ENCODE assay signal across 14 cellular contexts in genomic region chr19:18392417-18392816, GRCh38. TPM values are rescaled to one million over a fixed set of nuclear protein-coding genes. Genes with fewer than 3 reads are reported as not detected.
DNase-seq lines count a peak whose midpoint lies in the region; ATAC-seq, FAIRE-seq and TF ChIP-seq lines count a peak whose summit lies in the region.
"Had no signal": no experiment of that assay in that cellular context is flagged by ENCODE, and none has a peak within 500 bp of the region (broad histone marks: within the 10 kb centered on the region; RNA-seq: fewer than 3 reads in every experiment).

No MANE protein-coding gene starts in this region.

- no TSS peak for BruUV-seq in endothelial cell of umbilical vein (replicated peaks; lab: Mats Ljungman, UMichigan)

- peaks cover 0 to 90% (median 0%) of the 10 kb centered on the region in 11 experiments; a peak in 6 of 22 replicates for H3K36me3 ChIP-seq in BLaER1 treated with 17β-estradiol and CSF1 and Interleukin-3, amounts not matched to agents 10 nM and 100 nM
- peaks cover 0 to 9% of the 10 kb centered on the region in 2 experiments for H3K36me3 ChIP-seq in endothelial cell of umbilical vein (ENCODE audit: control insufficient read depth in 2 of 2, extremely low read depth in 1 of 2, insufficient read depth in 2 of 2, low read length in 2 of 2)
- H3K36me3 ChIP-seq in CD8-positive, alpha-beta memory T cell (ENCODE audit: insufficient read depth, low read length) = no peaks in the 10 kb centered on the region

- FAIRE-seq in endothelial cell of umbilical vein (lab: Jason Lieb, UNC) = peak; percentile 84

- no peak for TF ChIP-seq CTCF in endothelial cell of umbilical vein (IDR thresholded peaks at IDR 0.05; ENCODE audit: extremely low read depth in 1 of 2, insufficient read depth in 1 of 2, low read depth in 1 of 2, low read length in 2 of 2)
- TF ChIP-seq CTCF in omental fat pad (IDR thresholded peaks at IDR 0.05) = no peak

- peak overlapping the region in 6 of 11 experiments; percentile 10 to 86 (median 66); a peak in 10 of 22 replicates for H3K9ac ChIP-seq in BLaER1 treated with 17β-estradiol and CSF1 and Interleukin-3, amounts not matched to agents 10 nM and 100 nM
- H3K9ac ChIP-seq in endothelial cell of umbilical vein (replicated peaks; ENCODE audit: extremely low read depth, insufficient read depth, low read length) = no peak overlapping the region

- CTCF ChIA-PET in endothelial cell of umbilical vein (lab: Charles Lee) = interaction anchor here (0.5 to 9.4 kb wide), 7 partner anchors 9 to 113 kb away, joined by 3 to 115 read pairs (median 5); no protein-coding TSS in a partner anchor
- CTCF ChIA-PET in CD8-positive, alpha-beta memory T cell (lab: Charles Lee) = interaction anchor here (1.6 kb wide), 1 partner anchor 19 kb away, joined by 5 read pairs; no protein-coding TSS in a partner anchor

- no peak overlapping the region for H3K4me3 Mint-ChIP-seq in CD8-positive, alpha-beta memory T cell
- H3K4me3 Mint-ChIP-seq: activated T-helper 1 cell treated with anti-CD3 and anti-CD28 coated beads, Interleukin-12 subunit alpha, Interleukin-12 subunit beta, Interleukin-2, Interleukin-4 antibody, amounts not matched to agents 30 ng/mL and 10 ng/mL and 1 ng/mL, durations not matched to agents 14 hours and 24 hours and 36 hours had no signal

- intact Hi-C loops in endothelial cell of umbilical vein (cut with micrococcal nuclease) = no loop called here

- POLR2A ChIA-PET in endothelial cell of umbilical vein (lab: Charles Lee) = interaction anchor here (1.0 kb wide), 1 partner anchor 111 kb away, joined by 4 read pairs; the partner anchor contains the start of gene JUND
- POLR2A ChIA-PET in CD8-positive, alpha-beta memory T cell (lab: Charles Lee) = interaction anchor here (0.6 kb wide), 1 partner anchor 1213 kb away, joined by 3 read pairs; no protein-coding TSS in a partner anchor

- peaks cover 0 to 68% (median 0%) of the 10 kb centered on the region in 11 experiments; a peak in 5 of 22 replicates for H4K20me1 ChIP-seq in BLaER1 treated with 17β-estradiol and CSF1 and Interleukin-3, amounts not matched to agents 10 nM and 100 nM
- no peaks in the 10 kb centered on the region for H4K20me1 ChIP-seq in endothelial cell of umbilical vein (replicated peaks; ENCODE audit: control insufficient read depth, extremely low read depth, insufficient read depth, low read length)

- no peak for TF ChIP-seq POLR2A in endothelial cell of umbilical vein (IDR thresholded peaks at IDR 0.05; ENCODE audit: low read depth, low read length)

- H3K27ac Mint-ChIP-seq in CD8-positive, alpha-beta memory T cell = peak overlapping the region in 1 of 8 donors; percentile 70
- H3K27ac Mint-ChIP-seq: activated T-helper 1 cell treated with anti-CD3 and anti-CD28 coated beads, Interleukin-12 subunit alpha, Interleukin-12 subunit beta, Interleukin-2, Interleukin-4 antibody, amounts not matched to agents 30 ng/mL and 10 ng/mL and 1 ng/mL, durations not matched to agents 14 hours and 24 hours and 36 hours had no signal

- H2AFZ ChIP-seq in endothelial cell of umbilical vein (ENCODE audit: low read depth, low read length) = no peak overlapping the region

- H3K4me1 Mint-ChIP-seq in CD8-positive, alpha-beta memory T cell = peaks cover 3 to 14% (median 9%) of the 10 kb centered on the region in 3 donors

- peak overlapping the region; percentile 15 to 99 (median 66) for H3K4me2 ChIP-seq in BLaER1 treated with 17β-estradiol and CSF1 and Interleukin-3, amounts not matched to agents 10 nM and 100 nM
- no peak overlapping the region for H3K4me2 ChIP-seq in endothelial cell of umbilical vein (ENCODE audit: insufficient read depth, low read length)

- no peaks in the 10 kb centered on the region for H3K9me3 ChIP-seq in BLaER1 treated with 17β-estradiol and CSF1 and Interleukin-3, amounts not matched to agents 10 nM and 100 nM (replicated peaks in 1 of 11)
- no peaks in the 10 kb centered on the region for H3K9me3 ChIP-seq in endothelial cell of umbilical vein (replicated peaks; ENCODE audit: control insufficient read depth, insufficient read depth, low read length)
- no peaks in the 10 kb centered on the region for H3K9me3 ChIP-seq in CD8-positive, alpha-beta memory T cell (ENCODE audit: low read length)

- peaks cover 0 to 50% (median 26%) of the 10 kb centered on the region in 11 experiments; a peak in 17 of 22 replicates for H3K27me3 ChIP-seq in BLaER1 treated with 17β-estradiol and CSF1 and Interleukin-3, amounts not matched to agents 10 nM and 100 nM
- H3K27me3 ChIP-seq in endothelial cell of umbilical vein (ENCODE audit: control insufficient read depth in 2 of 2, insufficient read depth in 2 of 2, low read length in 2 of 2) = no peaks in the 10 kb centered on the region
- peaks cover 11% of the 10 kb centered on the region for H3K27me3 ChIP-seq in CD8-positive, alpha-beta memory T cell (ENCODE audit: insufficient read depth, low read length, poor library complexity, severe bottlenecking)

- peak overlapping the region in 4 of 10 experiments; percentile 25 to 97 (median 78); a peak in 7 of 20 replicates for H3K4me3 ChIP-seq in BLaER1 treated with 17β-estradiol and CSF1 and Interleukin-3, amounts not matched to agents 10 nM and 100 nM
- no peak overlapping the region for H3K4me3 ChIP-seq in endothelial cell of umbilical vein (replicated peaks in 1 of 3; ENCODE audit: insufficient read depth in 1 of 3, low read depth in 1 of 3, low read length in 3 of 3)
- no peak overlapping the region for H3K4me3 ChIP-seq in CD8-positive, alpha-beta memory T cell (ENCODE audit: low read length)

- H3K9me1 ChIP-seq in endothelial cell of umbilical vein (replicated peaks; ENCODE audit: control insufficient read depth, extremely low read depth, insufficient read depth, low read length) = no peaks in the 10 kb centered on the region

- no peaks in the 10 kb centered on the region for H3K9me3 Mint-ChIP-seq in CD8-positive, alpha-beta memory T cell
- H3K9me3 Mint-ChIP-seq: activated T-helper 1 cell treated with anti-CD3 and anti-CD28 coated beads, Interleukin-12 subunit alpha, Interleukin-12 subunit beta, Interleukin-2, Interleukin-4 antibody, amounts not matched to agents 30 ng/mL and 10 ng/mL and 1 ng/mL, durations not matched to agents 14 hours and 24 hours and 36 hours had no signal

- dilution Hi-C loops in endothelial cell of umbilical vein (cut with MboI; ENCODE audit: extremely low pct_ligation_motif_present, low sequenced_read_pairs) = no loop called here

- H3K27ac ChIP-seq in BLaER1 treated with 17β-estradiol and CSF1 and Interleukin-3, amounts not matched to agents 10 nM and 100 nM = peak overlapping the region in 6 of 11 experiments; percentile 40 to 85 (median 74); a peak in 12 of 22 replicates
- H3K27ac ChIP-seq in endothelial cell of umbilical vein (ENCODE audit: insufficient read depth, low read depth, low read length) = no peak overlapping the region
- H3K27ac ChIP-seq in CD8-positive, alpha-beta memory T cell (ENCODE audit: low read depth, low read length) = no peak overlapping the region

- peaks cover 14 to 22% of the 10 kb centered on the region in 2 donors for H3K27me3 Mint-ChIP-seq in CD8-positive, alpha-beta memory T cell

- peak; percentile 91 for DNase-seq in NOMO-1 treated with DMSO at 0.1 percent for 48 hours (lab: John Stamatoyannopoulos, UW; ENCODE audit: unreplicated experiment)
- DNase-seq in endothelial cell of umbilical vein (ENCODE audit: low read depth, low spot score) = peak; percentile 49
- peak; percentile 4 for DNase-seq in midbrain (lab: John Stamatoyannopoulos, UW)
- DNase-seq in CD8-positive, alpha-beta memory T cell = no peak
- DNase-seq in omental fat pad (ENCODE audit: low spot score) = no peak
- DNase-seq: activated CD4-positive, alpha-beta T cell treated with anti-CD3 and anti-CD28 coated beads for 1 hour; NCI-H1930; RPMI8226; stimulated activated CD4-positive, alpha-beta T cell treated with anti-CD3 and anti-CD28 coated beads, Interleukin-4, amount 100 ng/mL, for 24 hours had no signal

- peaks cover 0 to 3% (median 0%) of the 10 kb centered on the region in 3 donors for H3K36me3 Mint-ChIP-seq in CD8-positive, alpha-beta memory T cell

- H3K79me2 ChIP-seq in endothelial cell of umbilical vein (ENCODE audit: control insufficient read depth, insufficient read depth, low read length) = peaks cover 13% of the 10 kb centered on the region

- H3K4me1 ChIP-seq in BLaER1 treated with 17β-estradiol and CSF1 and Interleukin-3, amounts not matched to agents 10 nM and 100 nM = peaks cover 23 to 100% (median 46%) of the 10 kb centered on the region in 10 experiments
- H3K4me1 ChIP-seq in endothelial cell of umbilical vein (ENCODE audit: control insufficient read depth, extremely low read depth, insufficient read depth, low read length) = peaks cover 6% of the 10 kb centered on the region
- peaks cover 5% of the 10 kb centered on the region for H3K4me1 ChIP-seq in CD8-positive, alpha-beta memory T cell (ENCODE audit: insufficient read depth, low read length)

- ATAC-seq in HG03039 (IDR thresholded peaks at IDR 0.05; ENCODE audit: unreplicated experiment) (no peak), GM21447 (IDR thresholded peaks at IDR 0.05; ENCODE audit: unreplicated experiment) (no peak), omental fat pad (ENCODE audit: low FRiP score) (no peak)

RNA-seq across cellular contexts. Expression of gene LRRC25, which starts 5.0 kb away (rescaled TPM):
- total RNA-seq in endothelial cell of umbilical vein (not detected in 2 replicates), omental fat pad (10 to 100 TPM; 11.8 to 37.2 (median 28.8) TPM)
- not detected in 2 replicates for polyA plus RNA-seq in endothelial cell of umbilical vein
- polyA plus RNA-seq in endothelial cell of umbilical vein (2011; cell fraction: cytosol; rRNA removed) = not detected in 2 replicates
- polyA plus RNA-seq in endothelial cell of umbilical vein (2011; cell fraction: nucleus; rRNA removed) = not detected in 2 replicates
- polyA plus RNA-seq in endothelial cell of umbilical vein (2012) = not detected in 2 replicates
- polyA minus RNA-seq in endothelial cell of umbilical vein = not detected in 2 replicates
- polyA minus RNA-seq in endothelial cell of umbilical vein (2011; cell fraction: cytosol; rRNA and poly(A)+ RNA removed) = not detected
- polyA minus RNA-seq in endothelial cell of umbilical vein (2011; cell fraction: nucleus; rRNA and poly(A)+ RNA removed) = not detected in 2 replicates
- under 1 TPM; 0.26 to 0.31 TPM for total RNA-seq in CD8-positive, alpha-beta memory T cell
- polyA plus RNA-seq in CD8-positive, alpha-beta memory T cell = not detected
- total RNA-seq: activated T-helper 1 cell treated with anti-CD3 and anti-CD28 coated beads, Interleukin-12 subunit alpha, Interleukin-12 subunit beta, Interleukin-2, Interleukin-4 antibody, amounts not matched to agents 30 ng/mL and 10 ng/mL and 1 ng/mL, durations not matched to agents 14 hours and 24 hours and 36 hours; osteocyte had no signal

RNA-seq across cellular contexts. Expression of gene GDF15, which starts 6.5 kb away (rescaled TPM):
- total RNA-seq in endothelial cell of umbilical vein (140 and 165 TPM in 2 replicates), omental fat pad (1 to 10 TPM; 1.9 to 4.6 (median 3.0) TPM)
- polyA plus RNA-seq in endothelial cell of umbilical vein = 206 and 343 TPM in 2 replicates
- 74.9 and 137 TPM in 2 replicates for polyA plus RNA-seq in endothelial cell of umbilical vein (2011; cell fraction: cytosol; rRNA removed)
- polyA plus RNA-seq in endothelial cell of umbilical vein (2011; cell fraction: nucleus; rRNA removed) = 58.6 and 63.6 TPM in 2 replicates
- polyA plus RNA-seq in endothelial cell of umbilical vein (2012) = 252 and 264 TPM in 2 replicates
- 30.7 and 37.6 TPM in 2 replicates for polyA minus RNA-seq in endothelial cell of umbilical vein
- 27.1 TPM for polyA minus RNA-seq in endothelial cell of umbilical vein (2011; cell fraction: cytosol; rRNA and poly(A)+ RNA removed)
- polyA minus RNA-seq in endothelial cell of umbilical vein (2011; cell fraction: nucleus; rRNA and poly(A)+ RNA removed) = 12.8 and 28.4 TPM in 2 replicates
- under 1 TPM; 0.28 to 0.29 TPM for total RNA-seq in CD8-positive, alpha-beta memory T cell
- polyA plus RNA-seq in CD8-positive, alpha-beta memory T cell = not detected
- total RNA-seq: activated T-helper 1 cell treated with anti-CD3 and anti-CD28 coated beads, Interleukin-12 subunit alpha, Interleukin-12 subunit beta, Interleukin-2, Interleukin-4 antibody, amounts not matched to agents 30 ng/mL and 10 ng/mL and 1 ng/mL, durations not matched to agents 14 hours and 24 hours and 36 hours had no signal

RNA-seq across cellular contexts. Expression of gene SSBP4, which starts 26.8 kb away (rescaled TPM):
- total RNA-seq in endothelial cell of umbilical vein (140 and 151 TPM in 2 replicates), omental fat pad (10 to 100 TPM; 29.9 to 62.9 (median 43.7) TPM)
- 89.6 and 116 TPM in 2 replicates for polyA plus RNA-seq in endothelial cell of umbilical vein
- 43.5 and 75.7 TPM in 2 replicates for polyA plus RNA-seq in endothelial cell of umbilical vein (2011; cell fraction: cytosol; rRNA removed)
- polyA plus RNA-seq in endothelial cell of umbilical vein (2011; cell fraction: nucleus; rRNA removed) = 116 and 121 TPM in 2 replicates
- polyA plus RNA-seq in endothelial cell of umbilical vein (2012) = 50.5 and 101 TPM in 2 replicates
- polyA minus RNA-seq in endothelial cell of umbilical vein = 12.7 and 21.8 TPM in 2 replicates
- 32.1 TPM for polyA minus RNA-seq in endothelial cell of umbilical vein (2011; cell fraction: cytosol; rRNA and poly(A)+ RNA removed)
- polyA minus RNA-seq in endothelial cell of umbilical vein (2011; cell fraction: nucleus; rRNA and poly(A)+ RNA removed) = 27.4 and 63.5 TPM in 2 replicates
- total RNA-seq in CD8-positive, alpha-beta memory T cell = 100 to 1,000 TPM; 111 to 131 TPM
- 108 TPM for polyA plus RNA-seq in CD8-positive, alpha-beta memory T cell

RNA-seq across cellular contexts. Expression of gene ISYNA1, which starts 45.5 kb away (rescaled TPM):
- total RNA-seq in endothelial cell of umbilical vein = 70.2 and 74.1 TPM in 2 replicates
- 69.0 and 85.0 TPM in 2 replicates for polyA plus RNA-seq in endothelial cell of umbilical vein
- 32.0 and 38.7 TPM in 2 replicates for polyA plus RNA-seq in endothelial cell of umbilical vein (2011; cell fraction: cytosol; rRNA removed)
- 145 and 173 TPM in 2 replicates for polyA plus RNA-seq in endothelial cell of umbilical vein (2011; cell fraction: nucleus; rRNA removed)
- polyA plus RNA-seq in endothelial cell of umbilical vein (2012) = 38.7 and 63.2 TPM in 2 replicates
- 26.2 and 34.8 TPM in 2 replicates for polyA minus RNA-seq in endothelial cell of umbilical vein
- polyA minus RNA-seq in endothelial cell of umbilical vein (2011; cell fraction: cytosol; rRNA and poly(A)+ RNA removed) = not detected
- polyA minus RNA-seq in endothelial cell of umbilical vein (2011; cell fraction: nucleus; rRNA and poly(A)+ RNA removed) = 12.2 and 26.3 TPM in 2 replicates
- 10 to 100 TPM; 18.2 to 20.3 TPM for total RNA-seq in CD8-positive, alpha-beta memory T cell
- polyA plus RNA-seq in CD8-positive, alpha-beta memory T cell = 33.2 TPM
- 10 to 100 TPM; 20.0 to 36.7 (median 29.8) TPM for total RNA-seq in omental fat pad

RNA-seq across cellular contexts. Expression of gene PGPEP1, which starts 52.0 kb away (rescaled TPM):
- total RNA-seq in endothelial cell of umbilical vein (27.2 and 30.5 TPM in 2 replicates), omental fat pad (10 to 100 TPM; 15.6 to 25.2 (median 18.0) TPM)
- polyA plus RNA-seq in endothelial cell of umbilical vein = 9.9 and 13.2 TPM in 2 replicates
- polyA plus RNA-seq in endothelial cell of umbilical vein (2011; cell fraction: cytosol; rRNA removed) = 9.3 and 10.7 TPM in 2 replicates
- 19.9 and 23.0 TPM in 2 replicates for polyA plus RNA-seq in endothelial cell of umbilical vein (2011; cell fraction: nucleus; rRNA removed)
- 9.4 and 9.8 TPM in 2 replicates for polyA plus RNA-seq in endothelial cell of umbilical vein (2012)
- 37.1 and 47.2 TPM in 2 replicates for polyA minus RNA-seq in endothelial cell of umbilical vein
- 5.9 TPM for polyA minus RNA-seq in endothelial cell of umbilical vein (2011; cell fraction: cytosol; rRNA and poly(A)+ RNA removed)
- polyA minus RNA-seq in endothelial cell of umbilical vein (2011; cell fraction: nucleus; rRNA and poly(A)+ RNA removed) = 8.6 TPM in 2 replicates
- 10 to 100 TPM; 27.3 to 27.7 TPM for total RNA-seq in CD8-positive, alpha-beta memory T cell
- 12.2 TPM for polyA plus RNA-seq in CD8-positive, alpha-beta memory T cell

Comparison
In these comparisons a context has a peak if more than half of its experiments do, and no peak if none do; other contexts are left out.
1. H3K27ac ChIP-seq: peak in BLaER1 treated with 17β-estradiol and CSF1 and Interleukin-3, amounts not matched to agents 10 nM and 100 nM (6 of 11); none in endothelial cell of umbilical vein (single experiment) and CD8-positive, alpha-beta memory T cell (single experiment).
2. DNase-seq: peak in NOMO-1 treated with DMSO at 0.1 percent for 48 hours (single experiment), endothelial cell of umbilical vein (single experiment) and midbrain (single experiment); none in CD8-positive, alpha-beta memory T cell (0 of 5) and omental fat pad (single experiment).
3. RNA of gene LRRC25, which starts 5.0 kb away (total RNA-seq): 11.8 to 37.2 TPM in omental fat pad; 0.26 to 0.31 TPM in CD8-positive, alpha-beta memory T cell and not detected in endothelial cell of umbilical vein; every median in the first group is over 4 times any median in the second.
4. RNA of gene GDF15, which starts 6.5 kb away (total RNA-seq): 140 to 165 TPM in endothelial cell of umbilical vein; 1.9 to 4.6 TPM in omental fat pad and 0.28 to 0.29 TPM in CD8-positive, alpha-beta memory T cell; every median in the first group is over 10 times any median in the second.